In genomic region chr1:205382990-205383389, GRCh38 we compare ENCODE assay signal across 3 cellular contexts. TPM values are rescaled to one million over a fixed set of nuclear protein-coding genes. Genes with fewer than 3 reads are reported as not detected.
"Had no signal": no experiment of that assay in that cellular context is flagged by ENCODE, and none has a peak within 500 bp of the region (broad histone marks: within the 10 kb centered on the region; RNA-seq: fewer than 3 reads in every experiment).

No MANE protein-coding gene starts in this region.

RNA-seq across cellular contexts. Expression of gene KLHDC8A, which starts 26.3 kb away (rescaled TPM):
- total RNA-seq: HFFc6, HT1080, IMR-90 had no signal

RNA-seq across cellular contexts. Expression of gene LEMD1, which starts 38.9 kb away (rescaled TPM):
- total RNA-seq: HFFc6, HT1080, IMR-90 had no signal
